Comparison of ENCODE assay signal across 10 cellular contexts in genomic region chr20:48791014-48791413, GRCh38. TPM values are rescaled to one million over a fixed set of nuclear protein-coding genes. Genes with fewer than 3 reads are reported as not detected.
DNase-seq lines count a peak whose midpoint lies in the region; ATAC-seq and TF ChIP-seq lines count a peak whose summit lies in the region.
"Had no signal": no experiment of that assay in that cellular context is flagged by ENCODE, and none has a peak within 500 bp of the region (broad histone marks: within the 10 kb centered on the region; RNA-seq: fewer than 3 reads in every experiment).

No MANE protein-coding gene starts in this region.

- peak overlapping the region; percentile 27; the same call in 1 of the 2 replicates for H3K27ac ChIP-seq in SK-N-MC
- H3K27ac ChIP-seq: PC-9 had no signal

- H3K9me3 ChIP-seq in SK-N-MC (ENCODE audit: low read depth, low read length), result no peaks in the 10 kb centered on the region

- H3K4me3 ChIP-seq in SK-N-MC, result no peak overlapping the region; the same call in 1 of the 2 replicates
- H3K4me3 ChIP-seq: PC-9 had no signal

- no peak overlapping the region for H3K9ac ChIP-seq in SK-N-MC (ENCODE audit: insufficient read length)

- ATAC-seq in sciatic nerve, result no peak
- ATAC-seq in GM21381 (IDR thresholded peaks at IDR 0.05; ENCODE audit: unreplicated experiment), result no peak

- no peak for TF ChIP-seq CTCF in GM20000 (IDR thresholded peaks at IDR 0.05; ENCODE audit: extremely low read depth, missing control alignments)

- intact Hi-C loops in sciatic nerve (cut with DNase I), result no loop called here

- DNase-seq in COR-L47 (lab: John Stamatoyannopoulos, UW) (peak; percentile 85), NCI-H1092 treated with DMSO at 0.1 percent for 48 hours (lab: John Stamatoyannopoulos, UW) (peak; percentile 85), SK-N-MC (ENCODE audit: low read depth, low spot score) (no peak), lung microvascular endothelial cell (ENCODE audit: low read depth in 2 of 2) (peak; percentile 27 to 58), GM20000 (ENCODE audit: low spot score) (no peak), sciatic nerve (ENCODE audit: low spot score) (no peak)
- no peak for DNase-seq in activated CD4-positive, alpha-beta T cell treated with anti-CD3 and anti-CD28 coated beads, Interleukin-2, amount 50 U/mL, for 1 hour
- DNase-seq: stimulated activated CD4-positive, alpha-beta T cell treated with anti-CD3 and anti-CD28 coated beads, Interleukin-15, amount 100 ng/mL, for 24 hours had no signal

- no peaks in the 10 kb centered on the region for H3K36me3 ChIP-seq in SK-N-MC (ENCODE audit: insufficient read depth, low read length)

RNA-seq across cellular contexts. Expression of gene PREX1, which starts 36.8 kb away (rescaled TPM):
- 33.1 and 42.9 TPM in 2 replicates for total RNA-seq in lung microvascular endothelial cell
- total RNA-seq in sciatic nerve, result 33.9 TPM

Comparison
In these comparisons a context has a peak if more than half of its experiments do, and no peak if none do; other contexts are left out.
1. DNase-seq: peak in COR-L47 (single experiment), NCI-H1092 treated with DMSO at 0.1 percent for 48 hours (single experiment) and lung microvascular endothelial cell (2 of 2); none in SK-N-MC (single experiment), activated CD4-positive, alpha-beta T cell treated with anti-CD3 and anti-CD28 coated beads, Interleukin-2, amount 50 U/mL, for 1 hour (single experiment), GM20000 (single experiment) and sciatic nerve (single experiment).